ENCODE assay signal across 8 cellular contexts in the genomic region with DNA sequence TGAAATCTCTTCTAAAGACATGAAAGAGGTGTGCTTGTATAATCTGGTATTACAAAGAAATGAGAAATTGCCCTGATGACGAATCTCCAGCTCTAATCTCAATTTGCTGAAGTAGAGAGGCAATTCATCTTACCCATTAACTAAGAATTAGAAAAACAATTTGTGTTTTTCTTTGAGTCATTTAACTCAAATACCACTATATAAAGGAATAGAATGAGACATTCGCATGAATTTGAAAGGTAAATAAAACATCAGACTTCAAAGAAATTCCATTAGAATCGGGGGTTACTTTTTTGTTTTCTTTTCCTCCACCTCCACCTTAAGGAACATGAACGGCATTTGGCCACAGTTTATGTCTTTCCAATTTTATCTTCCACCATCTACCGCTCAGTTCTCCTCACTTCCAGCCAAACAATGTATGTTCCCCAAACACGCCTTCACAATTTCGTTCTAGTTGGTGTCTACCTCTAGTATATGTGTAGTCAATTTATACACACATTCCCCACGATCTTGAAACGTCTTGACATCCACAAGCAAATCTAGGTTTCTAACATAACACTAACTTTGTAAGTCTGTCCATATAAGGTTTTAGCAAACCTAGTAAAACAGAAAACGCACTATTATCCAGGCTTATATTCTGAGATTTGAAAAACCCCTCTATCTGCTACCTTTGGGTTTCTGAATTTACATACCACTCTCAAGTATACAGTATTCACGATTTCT. TPM values are rescaled to one million over a fixed set of nuclear protein-coding genes. Genes with fewer than 3 reads are reported as not detected.
DNase-seq lines count a peak whose midpoint lies in the region; ATAC-seq lines count a peak whose summit lies in the region.

No MANE protein-coding gene starts in this region.

- ATAC-seq in stimulated activated memory B cell treated with anti-CD40 and anti-IgM and Interleukin-4, amounts not matched to agents 10 μg/mL and 1 μg/mL and 100 μg/mL, for 72 hours = no peak
- ATAC-seq in GM21381 (IDR thresholded peaks at IDR 0.05; ENCODE audit: unreplicated experiment) = no peak

- H3K9ac ChIP-seq in iPS-18a (ENCODE audit: low read length) = peak overlapping the region; percentile 93

- H3K27me3 Mint-ChIP-seq in activated CD4-positive, alpha-beta memory T cell treated with anti-CD3 and anti-CD28 coated beads for 36 hours = no peaks in the 10 kb centered on the region
- H3K27me3 Mint-ChIP-seq in stimulated activated memory B cell treated with anti-CD40 and anti-IgM and Interleukin-4, amounts not matched to agents 10 μg/mL and 1 μg/mL and 100 μg/mL, for 72 hours = no peaks in the 10 kb centered on the region

- H3K9me3 Mint-ChIP-seq in activated CD4-positive, alpha-beta memory T cell treated with anti-CD3 and anti-CD28 coated beads for 36 hours = no peaks in the 10 kb centered on the region
- no peaks in the 10 kb centered on the region for H3K9me3 Mint-ChIP-seq in stimulated activated memory B cell treated with anti-CD40 and anti-IgM and Interleukin-4, amounts not matched to agents 10 μg/mL and 1 μg/mL and 100 μg/mL, for 72 hours

- peaks cover 35% of the 10 kb centered on the region for H3K27me3 ChIP-seq in iPS-18a (ENCODE audit: control insufficient read depth, insufficient read depth, low read length)

- no peaks in the 10 kb centered on the region for H3K9me3 ChIP-seq in iPS-18a (ENCODE audit: control insufficient read depth, low read depth, low read length)

- peak overlapping the region; percentile 85 for H3K4me3 Mint-ChIP-seq in activated CD4-positive, alpha-beta memory T cell treated with anti-CD3 and anti-CD28 coated beads for 36 hours
- H3K4me3 Mint-ChIP-seq in stimulated activated memory B cell treated with anti-CD40 and anti-IgM and Interleukin-4, amounts not matched to agents 10 μg/mL and 1 μg/mL and 100 μg/mL, for 72 hours = peak overlapping the region; percentile 98

- peaks cover 19% of the 10 kb centered on the region for H3K36me3 Mint-ChIP-seq in activated CD4-positive, alpha-beta memory T cell treated with anti-CD3 and anti-CD28 coated beads for 36 hours
- peaks cover 5% of the 10 kb centered on the region for H3K36me3 Mint-ChIP-seq in stimulated activated memory B cell treated with anti-CD40 and anti-IgM and Interleukin-4, amounts not matched to agents 10 μg/mL and 1 μg/mL and 100 μg/mL, for 72 hours

- POLR2A ChIA-PET in activated CD4-positive, alpha-beta memory T cell treated with anti-CD3 and anti-CD28 coated beads for 36 hours (lab: Charles Lee) = interaction anchor here (1.1 kb wide), 1 partner anchor 9 kb away, joined by 4 read pairs; no protein-coding TSS in a partner anchor

- DNase-seq in NCI-H510A treated with DMSO at 0.1 percent for 48 hours (lab: John Stamatoyannopoulos, UW) (peak; percentile 41), NCI-H510A (lab: John Stamatoyannopoulos, UW) (no peak), NCI-H82 (lab: John Stamatoyannopoulos, UW) (no peak)
- DNase-seq in activated CD4-positive, alpha-beta memory T cell treated with anti-CD3 and anti-CD28 coated beads for 36 hours = no peak
- DNase-seq in activated CD4-positive, alpha-beta T cell treated with anti-CD3 and anti-CD28 coated beads, Interleukin-2, amount 50 U/mL, for 1 hour = no peak

- intact Hi-C loops in activated CD4-positive, alpha-beta memory T cell treated with anti-CD3 and anti-CD28 coated beads for 36 hours (cut with micrococcal nuclease) = loop anchor here (1.0 to 10.0 kb wide), 4 partner anchors 13 to 941 kb away; a partner anchor contains a TSS

- H3K27ac ChIP-seq in iPS-18a (ENCODE audit: low read length) = no peak overlapping the region

- peak overlapping the region; percentile 77 for H3K4me3 ChIP-seq in iPS-18a (ENCODE audit: low read length)

- CTCF ChIA-PET in activated CD4-positive, alpha-beta memory T cell treated with anti-CD3 and anti-CD28 coated beads for 36 hours (lab: Charles Lee) = no interaction called here

- H3K4me1 Mint-ChIP-seq in activated CD4-positive, alpha-beta memory T cell treated with anti-CD3 and anti-CD28 coated beads for 36 hours (ENCODE audit: low read depth) = peaks cover 25% of the 10 kb centered on the region
- H3K4me1 Mint-ChIP-seq in stimulated activated memory B cell treated with anti-CD40 and anti-IgM and Interleukin-4, amounts not matched to agents 10 μg/mL and 1 μg/mL and 100 μg/mL, for 72 hours = peaks cover 30% of the 10 kb centered on the region

- no peaks in the 10 kb centered on the region for H3K36me3 ChIP-seq in iPS-18a (ENCODE audit: control insufficient read depth, low read depth, low read length)

- H3K27ac Mint-ChIP-seq in activated CD4-positive, alpha-beta memory T cell treated with anti-CD3 and anti-CD28 coated beads for 36 hours = peak overlapping the region; percentile 93
- peak overlapping the region; percentile 99 for H3K27ac Mint-ChIP-seq in stimulated activated memory B cell treated with anti-CD40 and anti-IgM and Interleukin-4, amounts not matched to agents 10 μg/mL and 1 μg/mL and 100 μg/mL, for 72 hours

- peaks cover 18% of the 10 kb centered on the region for H3K4me1 ChIP-seq in iPS-18a (ENCODE audit: control insufficient read depth, low read depth, low read length)

RNA-seq across cellular contexts. Expression of a gene that starts 1.3 kb away (rescaled TPM):
- 10 to 100 TPM; 86.0 to 94.5 TPM for total RNA-seq in activated CD4-positive, alpha-beta memory T cell treated with anti-CD3 and anti-CD28 coated beads for 36 hours
